ENCODE assay signal across 10 cellular contexts in the genomic region with DNA sequence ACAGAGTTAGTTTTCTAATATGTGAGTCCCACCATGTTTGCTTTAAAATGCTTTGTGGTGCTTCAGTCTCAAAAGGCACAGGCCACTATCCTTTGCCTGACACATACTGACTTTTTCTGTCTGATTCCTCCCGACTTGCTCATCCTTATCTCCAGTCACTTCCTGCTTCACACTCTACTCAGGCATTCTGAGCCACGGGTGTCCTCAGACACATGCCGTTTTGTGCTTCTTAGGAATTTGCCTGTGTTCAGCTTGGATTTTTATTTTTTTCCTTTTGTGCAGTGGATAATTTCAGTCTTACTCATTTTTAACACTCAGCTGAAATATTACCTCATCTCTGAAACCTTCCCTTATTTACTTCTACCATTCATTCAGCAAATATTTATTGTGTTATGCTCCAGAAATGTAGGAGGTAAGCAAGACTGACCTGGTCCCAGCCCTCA. TPM values are rescaled to one million over a fixed set of nuclear protein-coding genes. Genes with fewer than 3 reads are reported as not detected.
DNase-seq lines count a peak whose midpoint lies in the region; ATAC-seq, FAIRE-seq and TF ChIP-seq lines count a peak whose summit lies in the region.
"Had no signal": no experiment of that assay in that cellular context is flagged by ENCODE, and none has a peak within 500 bp of the region (broad histone marks: within the 10 kb centered on the region; RNA-seq: fewer than 3 reads in every experiment).

No MANE protein-coding gene starts in this region.

- H3K27me3 Mint-ChIP-seq in CD14-positive monocyte (ENCODE audit: low read depth in 3 of 3) (peaks cover 0 to 1% (median 0%) of the 10 kb centered on the region in 3 donors), endothelial cell (ENCODE audit: unreplicated experiment) (peaks cover 4% of the 10 kb centered on the region)
- no peaks in the 10 kb centered on the region for H3K27me3 Mint-ChIP-seq in activated CD8-positive, alpha-beta memory T cell treated with anti-CD3 and anti-CD28 coated beads, Interleukin-2, amount 10 ng/mL, durations not matched to agents 7 days and 5 days
- no peaks in the 10 kb centered on the region for H3K27me3 Mint-ChIP-seq in CD4-positive, alpha-beta memory T cell

- no peak overlapping the region for H3K4me3 ChIP-seq in mesenchymal stem cell (ENCODE audit: insufficient read depth in 1 of 2, low read depth in 1 of 2, low read length in 2 of 2)
- H3K4me3 ChIP-seq in CD4-positive, alpha-beta memory T cell (ENCODE audit: low read length in 2 of 2): no peak overlapping the region

- no peak for FAIRE-seq in GM12892 (lab: Jason Lieb, UNC)

- no peak overlapping the region for H2BK15ac ChIP-seq in mesenchymal stem cell (ENCODE audit: low read depth, poor library complexity, severe bottlenecking)

- H4K8ac ChIP-seq in mesenchymal stem cell (ENCODE audit: low read length): peak overlapping the region; percentile 29

- intact Hi-C loops in CD14-positive monocyte (cut with micrococcal nuclease): no loop called here
- intact Hi-C loops in CD4-positive, alpha-beta memory T cell (cut with micrococcal nuclease): no loop called here

- H2BK120ac ChIP-seq in mesenchymal stem cell (ENCODE audit: low read depth, low read length): no peak overlapping the region

- 0% methylated on average over 2 of the region's 3 CpGs for WGBS in mesenchymal stem cell

- H3K9ac ChIP-seq in mesenchymal stem cell (ENCODE audit: low read length): peak overlapping the region; percentile 38

- TF ChIP-seq CTCF in CD14-positive monocyte (IDR thresholded peaks at IDR 0.05): no peak
- no peak for TF ChIP-seq CTCF in endothelial cell (IDR thresholded peaks at IDR 0.05; ENCODE audit: unreplicated experiment)

- H3K36me3 Mint-ChIP-seq in CD14-positive monocyte (peaks cover 31 to 39% of the 10 kb centered on the region in 2 donors), endothelial cell (ENCODE audit: low read depth, unreplicated experiment) (no peaks in the 10 kb centered on the region)
- peaks cover 15% of the 10 kb centered on the region for H3K36me3 Mint-ChIP-seq in activated CD8-positive, alpha-beta memory T cell treated with anti-CD3 and anti-CD28 coated beads, Interleukin-2, amount 10 ng/mL, durations not matched to agents 7 days and 5 days
- H3K36me3 Mint-ChIP-seq in CD4-positive, alpha-beta memory T cell: peaks cover 43 to 55% of the 10 kb centered on the region in 2 donors

- peaks cover 2% of the 10 kb centered on the region for H3K79me1 ChIP-seq in mesenchymal stem cell (replicated peaks; ENCODE audit: low read length, poor library complexity, severe bottlenecking)

- no peak overlapping the region for H3K4ac ChIP-seq in mesenchymal stem cell (ENCODE audit: low read depth in 1 of 2, low read length in 2 of 2)

- H3K4me3 Mint-ChIP-seq in CD14-positive monocyte: no peak overlapping the region
- no peak overlapping the region for H3K4me3 Mint-ChIP-seq in endothelial cell (ENCODE audit: unreplicated experiment)
- no peak overlapping the region for H3K4me3 Mint-ChIP-seq in activated CD8-positive, alpha-beta memory T cell treated with anti-CD3 and anti-CD28 coated beads, Interleukin-2, amount 10 ng/mL, durations not matched to agents 7 days and 5 days
- H3K4me3 Mint-ChIP-seq in CD4-positive, alpha-beta memory T cell: no peak overlapping the region
- H3K4me3 Mint-ChIP-seq: T-helper 1 cell treated with Interleukin-12 subunit alpha and Interleukin-12 subunit beta and Interleukin-4 antibody, amounts not matched to agents 30 μg/mL and 1 μg/mL, for 36 hours had no signal

- peak overlapping the region; percentile 91 for H3K27ac ChIP-seq in mesenchymal stem cell (ENCODE audit: low read length, poor library complexity, severe bottlenecking)
- no peak overlapping the region for H3K27ac ChIP-seq in CD4-positive, alpha-beta memory T cell (ENCODE audit: low read depth, low read length)

- no peak overlapping the region for H2BK12ac ChIP-seq in mesenchymal stem cell (ENCODE audit: low read length in 2 of 2)

- CTCF ChIA-PET in activated CD8-positive, alpha-beta memory T cell treated with anti-CD3 and anti-CD28 coated beads, Interleukin-2, amount 10 ng/mL, durations not matched to agents 7 days and 5 days (lab: Charles Lee): no interaction called here
- CTCF ChIA-PET in CD4-positive, alpha-beta memory T cell (lab: Charles Lee; ENCODE audit: partially characterized antibody): no interaction called here

- no peak for ATAC-seq in activated CD8-positive, alpha-beta memory T cell treated with anti-CD3 and anti-CD28 coated beads, Interleukin-2, amount 10 ng/mL, durations not matched to agents 7 days and 5 days
- no peak for ATAC-seq in HG03342 (IDR thresholded peaks at IDR 0.05; ENCODE audit: unreplicated experiment)

- H3K4me2 ChIP-seq in mesenchymal stem cell (ENCODE audit: low read length, poor library complexity, severe bottlenecking): no peak overlapping the region

- TF ChIP-seq POLR2A in GM12892 (IDR thresholded peaks at IDR 0.05; ENCODE audit: low read depth, low read length): no peak

- peak overlapping the region; percentile 37 to 93 (median 82) for H3K27ac Mint-ChIP-seq in CD14-positive monocyte
- H3K27ac Mint-ChIP-seq in endothelial cell (ENCODE audit: unreplicated experiment): peak overlapping the region; percentile 46
- H3K27ac Mint-ChIP-seq in activated CD8-positive, alpha-beta memory T cell treated with anti-CD3 and anti-CD28 coated beads, Interleukin-2, amount 10 ng/mL, durations not matched to agents 7 days and 5 days: no peak overlapping the region
- H3K27ac Mint-ChIP-seq in CD4-positive, alpha-beta memory T cell: peak overlapping the region in 3 of 7 donors; percentile 5 to 77 (median 14)

- peaks cover 0 to 3% (median 0%) of the 10 kb centered on the region in 7 donors for H3K9me3 Mint-ChIP-seq in CD14-positive monocyte
- H3K9me3 Mint-ChIP-seq in endothelial cell (ENCODE audit: unreplicated experiment): no peaks in the 10 kb centered on the region
- no peaks in the 10 kb centered on the region for H3K9me3 Mint-ChIP-seq in activated CD8-positive, alpha-beta memory T cell treated with anti-CD3 and anti-CD28 coated beads, Interleukin-2, amount 10 ng/mL, durations not matched to agents 7 days and 5 days (ENCODE audit: low read depth)
- peaks cover 0 to 3% (median 0%) of the 10 kb centered on the region in 8 donors for H3K9me3 Mint-ChIP-seq in CD4-positive, alpha-beta memory T cell
- H3K9me3 Mint-ChIP-seq: T-helper 1 cell treated with Interleukin-12 subunit alpha and Interleukin-12 subunit beta and Interleukin-4 antibody, amounts not matched to agents 30 μg/mL and 1 μg/mL, for 36 hours had no signal

- H3K9me3 ChIP-seq in mesenchymal stem cell (ENCODE audit: control insufficient read depth, low read length): no peaks in the 10 kb centered on the region
- H3K9me3 ChIP-seq in CD4-positive, alpha-beta memory T cell (ENCODE audit: control insufficient read depth in 1 of 2, low read length in 2 of 2): no peaks in the 10 kb centered on the region

- H3K4me1 Mint-ChIP-seq in CD14-positive monocyte (peaks cover 32% of the 10 kb centered on the region), endothelial cell (ENCODE audit: unreplicated experiment) (peaks cover 47% of the 10 kb centered on the region)
- peaks cover 21% of the 10 kb centered on the region for H3K4me1 Mint-ChIP-seq in activated CD8-positive, alpha-beta memory T cell treated with anti-CD3 and anti-CD28 coated beads, Interleukin-2, amount 10 ng/mL, durations not matched to agents 7 days and 5 days
- H3K4me1 Mint-ChIP-seq in CD4-positive, alpha-beta memory T cell: peaks cover 41 to 81% (median 51%) of the 10 kb centered on the region in 4 donors

- H3K23ac ChIP-seq in mesenchymal stem cell (ENCODE audit: low read length in 2 of 2): no peak overlapping the region

- no peak for DNase-seq in CD14-positive monocyte (ENCODE audit: low spot score)
- peak; percentile 48 for DNase-seq in NCI-H69 (lab: John Stamatoyannopoulos, UW)
- no peak for DNase-seq in endothelial cell (ENCODE audit: low spot score)
- peak; percentile 98 for DNase-seq in mesenchymal stem cell
- no peak for DNase-seq in GM12892 (ENCODE audit: insufficient read length)
- no peak for DNase-seq in activated CD8-positive, alpha-beta memory T cell treated with anti-CD3 and anti-CD28 coated beads, Interleukin-2, amount 10 ng/mL, durations not matched to agents 7 days and 5 days
- DNase-seq in CD4-positive, alpha-beta memory T cell: no peak
- DNase-seq: stimulated activated CD4-positive, alpha-beta T cell treated with anti-CD3 and anti-CD28 coated beads, Interleukin-4, amount 100 ng/mL, for 4 hours had no signal

- peak overlapping the region in 1 of 2 experiments; percentile 10 for H3K18ac ChIP-seq in mesenchymal stem cell (ENCODE audit: low read depth in 1 of 2, low read length in 2 of 2)

- H3K4me1 ChIP-seq in mesenchymal stem cell (ENCODE audit: control insufficient read depth, insufficient read depth, low read depth, low read length): peaks cover 6% of the 10 kb centered on the region
- H3K4me1 ChIP-seq in CD4-positive, alpha-beta memory T cell (ENCODE audit: insufficient read depth, low read length): peaks cover 32% of the 10 kb centered on the region

- H2AK5ac ChIP-seq in mesenchymal stem cell (ENCODE audit: low read length, severe bottlenecking): no peak overlapping the region

- H2BK5ac ChIP-seq in mesenchymal stem cell (ENCODE audit: low read depth, low read length, poor library complexity, severe bottlenecking): peak overlapping the region; percentile 84

- POLR2A ChIA-PET in CD4-positive, alpha-beta memory T cell (lab: Charles Lee; ENCODE audit: partially characterized antibody): interaction anchor here (0.6 kb wide), 1 partner anchor 48 kb away, joined by 3 read pairs; no protein-coding TSS in a partner anchor

- no peak overlapping the region for H3K14ac ChIP-seq in mesenchymal stem cell (ENCODE audit: low read length in 2 of 2)

- H4K91ac ChIP-seq in mesenchymal stem cell (ENCODE audit: low read length): no peak overlapping the region

- H2AFZ ChIP-seq in mesenchymal stem cell (ENCODE audit: low read depth, low read length): no peak overlapping the region

- no peaks in the 10 kb centered on the region for H3K27me3 ChIP-seq in mesenchymal stem cell (ENCODE audit: control insufficient read depth in 1 of 2, insufficient read depth in 1 of 2, low read length in 2 of 2)
- no peaks in the 10 kb centered on the region for H3K27me3 ChIP-seq in CD4-positive, alpha-beta memory T cell (ENCODE audit: insufficient read depth, low read length)

- no peaks in the 10 kb centered on the region for H3K36me3 ChIP-seq in mesenchymal stem cell (ENCODE audit: control insufficient read depth in 1 of 2, insufficient read depth in 2 of 2, low read depth in 1 of 2, low read length in 2 of 2)
- peaks cover 6% of the 10 kb centered on the region for H3K36me3 ChIP-seq in CD4-positive, alpha-beta memory T cell (ENCODE audit: insufficient read depth, low read length)

RNA-seq across cellular contexts. Expression of gene MAN2A1, which starts 54.1 kb away (rescaled TPM):
- polyA plus RNA-seq in CD14-positive monocyte: 10 to 100 TPM; 20.1 to 23.0 TPM
- total RNA-seq in endothelial cell (ENCODE audit: unreplicated experiment): 83.6 TPM
- 77.9 TPM for polyA plus RNA-seq in mesenchymal stem cell (2013, experiment 1 of 2)
- 78.7 TPM for polyA plus RNA-seq in mesenchymal stem cell (2013, experiment 2 of 2)
- polyA plus RNA-seq in GM12892 (2012; ENCODE audit: missing spikeins): 6.8 TPM
- 10 to 100 TPM; 27.2 to 28.4 TPM for total RNA-seq in activated CD8-positive, alpha-beta memory T cell treated with anti-CD3 and anti-CD28 coated beads, Interleukin-2, amount 10 ng/mL, durations not matched to agents 7 days and 5 days
- total RNA-seq in CD4-positive, alpha-beta memory T cell: 10 to 100 TPM; 79.8 to 81.0 TPM
- polyA plus RNA-seq in CD4-positive, alpha-beta memory T cell: 10 to 100 TPM; 21.0 to 24.0 TPM

Comparison
In these comparisons a context has a peak if more than half of its experiments do, and no peak if none do; other contexts are left out.
1. DNase-seq: peak in NCI-H69 (single experiment) and mesenchymal stem cell (single experiment); none in CD14-positive monocyte (single experiment), endothelial cell (single experiment), GM12892 (single experiment), activated CD8-positive, alpha-beta memory T cell treated with anti-CD3 and anti-CD28 coated beads, Interleukin-2, amount 10 ng/mL, durations not matched to agents 7 days and 5 days (single experiment) and CD4-positive, alpha-beta memory T cell (0 of 5).